Comparison of ENCODE assay signal across 22 cellular contexts in the genomic region with DNA sequence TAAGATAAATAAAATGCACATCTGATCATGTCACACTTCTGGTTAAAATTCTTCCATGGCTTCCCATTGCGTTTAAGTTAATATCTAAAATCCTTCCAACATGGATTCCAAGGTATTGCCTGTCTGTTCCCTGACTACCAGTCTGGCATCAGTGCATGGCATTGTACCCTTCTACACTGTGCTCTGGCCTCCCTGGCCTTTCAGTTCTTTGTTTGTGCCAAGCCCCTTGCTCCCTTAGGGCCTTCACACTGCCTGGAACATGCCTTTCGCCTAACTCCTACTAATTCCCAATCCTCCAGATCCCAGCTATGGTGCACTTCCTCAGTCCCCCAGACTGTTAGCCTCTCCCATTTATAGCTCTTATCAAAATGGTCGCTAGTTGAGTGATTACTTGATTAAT. TPM values are rescaled to one million over a fixed set of nuclear protein-coding genes. Genes with fewer than 3 reads are reported as not detected.
DNase-seq lines count a peak whose midpoint lies in the region; ATAC-seq and TF ChIP-seq lines count a peak whose summit lies in the region.
"Had no signal": no experiment of that assay in that cellular context is flagged by ENCODE, and none has a peak within 500 bp of the region (broad histone marks: within the 10 kb centered on the region; RNA-seq: fewer than 3 reads in every experiment).

No MANE protein-coding gene starts in this region.

- TF ChIP-seq EP300 in gastroesophageal sphincter (IDR thresholded peaks at IDR 0.05) = no peak

- H3K36me3 ChIP-seq in gastroesophageal sphincter = peaks cover 0 to 35% of the 10 kb centered on the region in 2 donors
- peaks cover 17% of the 10 kb centered on the region for H3K36me3 ChIP-seq in effector memory CD4-positive, alpha-beta T cell (ENCODE audit: control insufficient read depth, insufficient read depth, low read length)

- no peaks in the 10 kb centered on the region for H3K9me3 ChIP-seq in gastroesophageal sphincter
- no peaks in the 10 kb centered on the region for H3K9me3 ChIP-seq in effector memory CD4-positive, alpha-beta T cell (ENCODE audit: control insufficient read depth, low read length)
- H3K9me3 ChIP-seq: neutrophil, SK-N-SH had no signal

- peaks cover 19 to 98% (median 36%) of the 10 kb centered on the region in 3 donors for H3K4me1 ChIP-seq in gastroesophageal sphincter
- H3K4me1 ChIP-seq in effector memory CD4-positive, alpha-beta T cell (ENCODE audit: control insufficient read depth, insufficient read depth, low read length, poor library complexity, severe bottlenecking) = no peaks in the 10 kb centered on the region

- TF ChIP-seq POLR2A in gastroesophageal sphincter (IDR thresholded peaks at IDR 0.05) = no peak

- TF ChIP-seq CTCF in gastroesophageal sphincter (IDR thresholded peaks at IDR 0.05) = no peak

- peak; percentile 21 for ATAC-seq in Right ventricle myocardium superior (ENCODE audit: poor library complexity)
- ATAC-seq in left cardiac atrium = no peak
- ATAC-seq in gastroesophageal sphincter = no peak
- no peak for ATAC-seq in HG03565 (IDR thresholded peaks at IDR 0.05; ENCODE audit: unreplicated experiment)

- no peaks in the 10 kb centered on the region for H3K27me3 ChIP-seq in gastroesophageal sphincter
- no peaks in the 10 kb centered on the region for H3K27me3 ChIP-seq in effector memory CD4-positive, alpha-beta T cell (replicated peaks; ENCODE audit: control insufficient read depth, insufficient read depth, low read length, poor library complexity, severe bottlenecking)
- H3K27me3 ChIP-seq: neutrophil had no signal

- in situ Hi-C loops in ACHN (cut with HindIII; ENCODE audit: low pct_ligation_motif_present, low pct_unique_long_range_greater_than_20kb, low sequenced_read_pairs) = no loop called here

- 79 to 86% methylated on average over 3 of the region's 3 CpGs for WGBS in gastroesophageal sphincter (ENCODE audit: low coverage in 1 of 2), 2 donors

- intact Hi-C loops in Right ventricle myocardium superior (cut with DNase I) (no loop called here), left cardiac atrium (cut with DNase I) (no loop called here)

- no peak overlapping the region for H3K4me3 ChIP-seq in gastroesophageal sphincter
- H3K4me3 ChIP-seq in effector memory CD4-positive, alpha-beta T cell (ENCODE audit: insufficient read depth, low read depth, low read length, poor library complexity, severe bottlenecking) = no peak overlapping the region

- DNase-seq in Right ventricle myocardium superior = no peak
- no peak for DNase-seq in left cardiac atrium
- DNase-seq in pons (ENCODE audit: low spot score) = peak; percentile 51
- no peak for DNase-seq in ACHN
- no peak for DNase-seq in hepatic stellate cell (ENCODE audit: low spot score)
- DNase-seq in effector memory CD4-positive, alpha-beta T cell = no peak
- DNase-seq: activated CD4-positive, alpha-beta T cell treated with anti-CD3 and anti-CD28 coated beads, Interleukin-2, amount 10 ng/mL, durations not matched to agents 7 days and 5 days; cortex of kidney; erythroblast; islet precursor cell; KG1; NCI-H1048; NCI-H526; SK-N-SH; stimulated activated CD4-positive, alpha-beta T cell treated with anti-CD3 and anti-CD28 coated beads, Interleukin-2, amount 100 ng/mL, for 24 hours had no signal

- H3K27ac ChIP-seq in gastroesophageal sphincter = peak overlapping the region in 3 of 4 donors; percentile 60 to 97 (median 68)
- H3K27ac ChIP-seq in effector memory CD4-positive, alpha-beta T cell (ENCODE audit: insufficient read depth, low read length, poor library complexity, severe bottlenecking) = no peak overlapping the region
- H3K27ac ChIP-seq: C4-2B, neutrophil had no signal

RNA-seq across cellular contexts. Expression of a gene that starts 6.3 kb away (rescaled TPM):
- 64.1 TPM for total RNA-seq in Right ventricle myocardium superior
- total RNA-seq in left cardiac atrium = 10 to 100 TPM; 56.2 to 57.6 TPM
- total RNA-seq in gastroesophageal sphincter = 10 to 100 TPM; 49.0 to 74.1 (median 60.4) TPM

RNA-seq across cellular contexts. Expression of a gene that starts 37.2 kb away (rescaled TPM):
- total RNA-seq in Right ventricle myocardium superior (not detected), left cardiac atrium (not detected), gastroesophageal sphincter (under 1 TPM in 2 of 4 donors, not detected in 2; 0.12 to 0.40 TPM)
- total RNA-seq: A172; activated CD4-positive, alpha-beta T cell treated with anti-CD3 and anti-CD28 coated beads, Interleukin-2, amount 10 ng/mL, durations not matched to agents 7 days and 5 days; glomerular endothelial cell; subcutaneous adipose tissue had no signal
